ENCODE assay signal across 8 cellular contexts in genomic region chr12:92649511-92650227, GRCh38. TPM values are rescaled to one million over a fixed set of nuclear protein-coding genes. Genes with fewer than 3 reads are reported as not detected.
DNase-seq lines count a peak whose midpoint lies in the region; ATAC-seq and TF ChIP-seq lines count a peak whose summit lies in the region.

No MANE protein-coding gene starts in this region.

- DNase-seq in COLO668 (lab: John Stamatoyannopoulos, UW; ENCODE audit: unreplicated experiment) = peak; percentile 63
- peak; percentile 76 for DNase-seq in HT-29 (ENCODE audit: low spot score)
- DNase-seq in NOMO-1 treated with DMSO at 0.1 percent for 48 hours (lab: John Stamatoyannopoulos, UW; ENCODE audit: unreplicated experiment) = peak; percentile 65
- peak; percentile 26 for DNase-seq in activated CD8-positive, alpha-beta memory T cell treated with anti-CD3 and anti-CD28 coated beads, Interleukin-2, amount 50 U/mL, for 24 hours (ENCODE audit: extremely low read depth)
- DNase-seq in epithelial cell of proximal tubule (ENCODE audit: low read depth) = no peak
- DNase-seq in natural killer cell = peak; percentile 41
- DNase-seq in stimulated activated naive CD8-positive, alpha-beta T cell treated with anti-CD3 and anti-CD28 coated beads, Interleukin-15, Interleukin-2, amounts not matched to agents 100 U/mL and 50 U/mL, for 24 hours = peak; percentile 42

- peak; percentile 90 for TF ChIP-seq CTCF in epithelial cell of proximal tubule (conservative IDR thresholded peaks at IDR 0.05; ENCODE audit: low read depth, low read length)
- TF ChIP-seq CTCF in natural killer cell (IDR thresholded peaks at IDR 0.05) = peak; percentile 74

- H3K4me3 ChIP-seq in epithelial cell of proximal tubule (ENCODE audit: low read depth, low read length) = no peak overlapping the region

- peaks cover 9% of the 10 kb centered on the region in 2 donors for H3K4me1 Mint-ChIP-seq in natural killer cell

- H3K4me3 Mint-ChIP-seq in natural killer cell = no peak overlapping the region

- no peaks in the 10 kb centered on the region for H3K36me3 Mint-ChIP-seq in natural killer cell

- peaks cover 3 to 9% of the 10 kb centered on the region in 2 donors for H3K27me3 Mint-ChIP-seq in natural killer cell (ENCODE audit: low read depth in 2 of 2)

- H3K27ac Mint-ChIP-seq in natural killer cell = peak overlapping the region; percentile 4 to 65

- peak; percentile 73 for ATAC-seq in GM19467 (IDR thresholded peaks at IDR 0.05; ENCODE audit: unreplicated experiment)
- ATAC-seq in natural killer cell = peak; percentile 89 to 97 (median 96)
- peak; percentile 75 for ATAC-seq in stimulated activated naive CD8-positive, alpha-beta T cell treated with anti-CD3 and anti-CD28 coated beads, Interleukin-15, Interleukin-2, amounts not matched to agents 100 U/mL and 50 U/mL, for 24 hours

- intact Hi-C loops in natural killer cell (cut with micrococcal nuclease) = loop anchor here (1.0 to 5.0 kb wide), 5 partner anchors 55 to 1287 kb away; no protein-coding TSS in a partner anchor

- no peaks in the 10 kb centered on the region for H3K9me3 Mint-ChIP-seq in natural killer cell

RNA-seq across cellular contexts. Expression of gene PLEKHG7, which starts 53.1 kb away (rescaled TPM):
- total RNA-seq in HT-29 (2014; rRNA removed; shearing (Covaris generic)) = 0.13 and 0.65 TPM in 2 replicates
- 0.23 TPM in 1 of 2 replicates, not detected in the other for total RNA-seq in epithelial cell of proximal tubule
- total RNA-seq in natural killer cell = under 1 TPM in 2 of 3 donors, not detected in 1; 0.16 to 0.63 TPM
